ENCODE assay signal across 1 cellular context in genomic region chr17:66829386-66829864, GRCh38.
TF ChIP-seq lines count a peak whose summit lies in the region.

No MANE protein-coding gene starts in this region.

TF ChIP-seq in HepG2, 621 proteins besides CTCF, POLR2A, EP300 and RAD21 (continued from another document and continues in another):
- TF ChIP-seq CHCHD3 (CRISPR knock-in tag; IDR thresholded peaks at IDR 0.05): no peak
- TF ChIP-seq KDM5A (IDR thresholded peaks at IDR 0.05; ENCODE audit: borderline replicate concordance, low read length): no peak
- TF ChIP-seq RFXAP (CRISPR knock-in tag; IDR thresholded peaks at IDR 0.05; ENCODE audit: borderline replicate concordance): no peak
- 0 out of 2 replicates have a peak, but pooled peaks have one; percentile 27 for TF ChIP-seq ZNF331 (CRISPR knock-in tag; IDR thresholded peaks at IDR 0.05)
- TF ChIP-seq POLR2AphosphoS2 (IDR thresholded peaks at IDR 0.05; ENCODE audit: low read depth, low read length): no peak
- TF ChIP-seq KDM6A (CRISPR knock-in tag; IDR thresholded peaks at IDR 0.05; ENCODE audit: low read depth): no peak
- no peak for TF ChIP-seq CHD2 (IDR thresholded peaks at IDR 0.05; ENCODE audit: low read depth, low read length)
- no peak for TF ChIP-seq ZNF160 (CRISPR knock-in tag; IDR thresholded peaks at IDR 0.05)
- TF ChIP-seq NR2F1 (CRISPR knock-in tag; IDR thresholded peaks at IDR 0.05): no peak
- no peak for TF ChIP-seq PAF1 (CRISPR knock-in tag; IDR thresholded peaks at IDR 0.05)
- TF ChIP-seq ZNF557 (CRISPR knock-in tag; IDR thresholded peaks at IDR 0.05): no peak
- TF ChIP-seq GATAD1 (CRISPR knock-in tag; IDR thresholded peaks at IDR 0.05): no peak
- no peak for TF ChIP-seq TP53 (CRISPR knock-in tag; conservative IDR thresholded peaks at IDR 0.05)
- no peak for TF ChIP-seq ZNF253 (CRISPR knock-in tag; IDR thresholded peaks at IDR 0.05; ENCODE audit: borderline replicate concordance)
- TF ChIP-seq MIER2 (CRISPR knock-in tag; IDR thresholded peaks at IDR 0.05): peak; percentile 97
- no peak for TF ChIP-seq ZC3H4 (CRISPR knock-in tag; IDR thresholded peaks at IDR 0.05; ENCODE audit: borderline replicate concordance)
- no peak for TF ChIP-seq ZNF446 (CRISPR knock-in tag; IDR thresholded peaks at IDR 0.05)
- TF ChIP-seq CCAR2 (optimal IDR thresholded peaks at IDR 0.05; ENCODE audit: low read depth, low read length): no peak
- TF ChIP-seq KAT8 (CRISPR knock-in tag; IDR thresholded peaks at IDR 0.05): 0 out of 2 replicates have a peak, but pooled peaks have one; percentile 31
- TF ChIP-seq ZNF513 (CRISPR knock-in tag; conservative IDR thresholded peaks at IDR 0.05): no peak
- no peak for TF ChIP-seq ZNF552 (CRISPR knock-in tag; IDR thresholded peaks at IDR 0.05; ENCODE audit: borderline replicate concordance)
- TF ChIP-seq TEF (CRISPR knock-in tag; IDR thresholded peaks at IDR 0.05): no peak; the same call in 1 of the 2 replicates
- no peak for TF ChIP-seq ZNF576 (CRISPR knock-in tag; IDR thresholded peaks at IDR 0.05)
- TF ChIP-seq ZNF549 (CRISPR knock-in tag; IDR thresholded peaks at IDR 0.05): no peak
- no peak for TF ChIP-seq ZNF512B (CRISPR knock-in tag; IDR thresholded peaks at IDR 0.05; ENCODE audit: borderline replicate concordance)
- no peak for TF ChIP-seq ZNF652 (CRISPR knock-in tag; IDR thresholded peaks at IDR 0.05; ENCODE audit: borderline replicate concordance, low read depth)
- no peak for TF ChIP-seq ZNF276 (CRISPR knock-in tag; IDR thresholded peaks at IDR 0.05; ENCODE audit: low read depth)
- TF ChIP-seq ISX (CRISPR knock-in tag; conservative IDR thresholded peaks at IDR 0.05): peak; percentile 77; the same call in 1 of the 2 replicates
- no peak for TF ChIP-seq PHB2 (IDR thresholded peaks at IDR 0.05; ENCODE audit: partially characterized antibody)
- TF ChIP-seq ZNF777 (CRISPR knock-in tag; IDR thresholded peaks at IDR 0.05): peak; percentile 41; the same call in 1 of the 2 replicates
- no peak for TF ChIP-seq IRX3 (CRISPR knock-in tag; IDR thresholded peaks at IDR 0.05; ENCODE audit: borderline replicate concordance, low read depth)
- TF ChIP-seq STAT6 (CRISPR knock-in tag; IDR thresholded peaks at IDR 0.05; ENCODE audit: borderline replicate concordance): no peak
- TF ChIP-seq PRMT3 (CRISPR knock-in tag; IDR thresholded peaks at IDR 0.05; ENCODE audit: borderline replicate concordance, low read depth): no peak
- TF ChIP-seq PREB (CRISPR knock-in tag; IDR thresholded peaks at IDR 0.05): no peak
- no peak for TF ChIP-seq TRIM22 (IDR thresholded peaks at IDR 0.05)
- TF ChIP-seq TRAFD1 (CRISPR knock-in tag; IDR thresholded peaks at IDR 0.05; ENCODE audit: borderline replicate concordance): no peak
- no peak for TF ChIP-seq CERS6 (CRISPR knock-in tag; IDR thresholded peaks at IDR 0.05)
- TF ChIP-seq ZIK1 (CRISPR knock-in tag; IDR thresholded peaks at IDR 0.05; ENCODE audit: borderline replicate concordance, low read depth): no peak
- 0 out of 2 replicates have a peak, but pooled peaks have one; percentile 44 for TF ChIP-seq SRY (CRISPR knock-in tag; IDR thresholded peaks at IDR 0.05)
- no peak for TF ChIP-seq ZFP82 (CRISPR knock-in tag; IDR thresholded peaks at IDR 0.05; ENCODE audit: borderline replicate concordance)
- no peak for TF ChIP-seq MAZ (IDR thresholded peaks at IDR 0.05; ENCODE audit: borderline replicate concordance, low read depth, low read length)
- TF ChIP-seq MAZ (CRISPR knock-in tag; IDR thresholded peaks at IDR 0.05; ENCODE audit: low read depth): no peak
- TF ChIP-seq RNF219 (CRISPR knock-in tag; IDR thresholded peaks at IDR 0.05): no peak
- TF ChIP-seq SMAD9 (CRISPR knock-in tag; IDR thresholded peaks at IDR 0.05): no peak
- TF ChIP-seq ZNF367 (CRISPR knock-in tag; IDR thresholded peaks at IDR 0.05; ENCODE audit: borderline replicate concordance): no peak
- TF ChIP-seq ZNF530 (CRISPR knock-in tag; IDR thresholded peaks at IDR 0.05; ENCODE audit: low read depth): no peak
- 0 out of 2 replicates have a peak, but pooled peaks have one; percentile 68 for TF ChIP-seq WIZ (CRISPR knock-in tag; IDR thresholded peaks at IDR 0.05)
- TF ChIP-seq NR2F6 (IDR thresholded peaks at IDR 0.05): no peak
- no peak for TF ChIP-seq NR2F6 (CRISPR knock-in tag; IDR thresholded peaks at IDR 0.05)
- no peak for TF ChIP-seq NFE2L1 (CRISPR knock-in tag; IDR thresholded peaks at IDR 0.05; ENCODE audit: borderline replicate concordance)
- TF ChIP-seq ZNF484 (CRISPR knock-in tag; IDR thresholded peaks at IDR 0.05; ENCODE audit: borderline replicate concordance, low read depth): no peak
- TF ChIP-seq ZFP90 (CRISPR knock-in tag; IDR thresholded peaks at IDR 0.05; ENCODE audit: borderline replicate concordance): 0 out of 2 replicates have a peak, but pooled peaks have one; percentile 43
- TF ChIP-seq ZSCAN25 (CRISPR knock-in tag; IDR thresholded peaks at IDR 0.05): no peak
